8 cellular contexts compared by ENCODE assay signal in the genomic region with DNA sequence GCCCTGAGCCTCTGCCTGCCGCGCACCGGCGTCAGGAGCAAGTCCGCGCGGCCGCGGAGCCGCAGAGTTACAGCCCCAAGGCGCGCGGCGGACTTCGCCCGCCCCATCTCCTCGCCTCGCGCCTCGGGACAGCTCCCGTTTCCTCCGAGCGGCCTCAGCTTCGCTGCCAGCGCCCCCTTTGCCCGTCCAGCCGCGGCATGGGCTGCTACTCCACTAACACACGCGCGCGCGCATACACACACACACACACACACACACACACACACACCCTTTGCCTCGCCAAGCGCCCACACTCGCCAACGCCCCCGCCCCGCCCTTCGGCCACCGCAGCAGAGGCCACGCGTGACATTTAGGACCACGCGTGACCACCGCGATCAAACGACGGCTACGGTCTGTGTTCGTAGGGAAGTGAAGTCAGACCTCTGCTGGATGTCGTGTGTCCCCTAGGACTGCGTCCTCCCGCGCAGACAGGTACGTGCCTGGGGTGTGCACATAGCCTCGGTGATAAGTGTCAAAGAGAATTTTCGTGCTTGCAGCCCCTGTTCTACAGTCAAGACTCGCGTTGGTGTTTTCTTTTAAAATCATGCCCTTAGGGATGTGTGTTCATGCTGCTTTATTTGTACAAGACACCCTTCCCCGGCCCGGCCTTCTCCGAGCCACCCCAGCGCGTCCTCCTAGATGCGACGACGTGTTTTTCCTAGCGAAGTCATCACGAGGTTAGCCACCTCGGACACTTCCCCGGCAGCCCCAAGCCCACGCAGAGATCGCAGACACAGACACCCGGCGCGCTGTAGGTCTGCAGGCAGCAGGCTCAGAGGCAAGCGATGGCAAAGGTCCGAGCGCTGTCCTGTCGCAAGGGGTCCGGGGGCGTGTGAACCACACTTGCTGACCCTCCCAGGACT. TPM values are rescaled to one million over a fixed set of nuclear protein-coding genes. Genes with fewer than 3 reads are reported as not detected.
A peak's percentile ranks its signal among the peaks of the same experiment; 100 is the strongest.
DNase-seq lines count a peak whose midpoint lies in the region; ATAC-seq and TF ChIP-seq lines count a peak whose summit lies in the region.

No MANE protein-coding gene starts in this region.

- H3K9me3 Mint-ChIP-seq in T-cell (no peaks in the 10 kb centered on the region), type B pancreatic cell (no peaks in the 10 kb centered on the region)

- peak in 1 of 4 experiments; percentile 26 for ATAC-seq in T-cell (replicated peaks in 1 of 4)
- no peak for ATAC-seq in GM19397 (IDR thresholded peaks at IDR 0.05; ENCODE audit: unreplicated experiment)
- ATAC-seq in HG02884 (IDR thresholded peaks at IDR 0.05; ENCODE audit: unreplicated experiment), result no peak

- POLR2A ChIA-PET in GM10248 (lab: Yijun Ruan, JAX), result no interaction called here
- POLR2A ChIA-PET in T-cell (lab: Charles Lee), result no interaction called here

- H3K36me3 Mint-ChIP-seq in T-cell (no peaks in the 10 kb centered on the region), type B pancreatic cell (peaks cover 4% of the 10 kb centered on the region)

- no peak overlapping the region for H3K9ac ChIP-seq in duodenal mucosa (ENCODE audit: low read depth in 1 of 2, low read length in 2 of 2)
- peak overlapping the region in 1 of 2 donors; percentile 20 for H3K9ac ChIP-seq in mucosa of rectum (ENCODE audit: low read depth in 1 of 2, low read length in 2 of 2)

- CTCF ChIA-PET in GM10248 (lab: Yijun Ruan, JAX) (no interaction called here), T-cell (lab: Charles Lee) (interaction anchor here (0.6 to 0.7 kb wide), 4 partner anchors 96 to 637 kb away, joined by 3 read pairs; no protein-coding TSS in a partner anchor)

- H3K4me3 Mint-ChIP-seq in T-cell (peak overlapping the region; percentile 75 to 82 (median 82)), type B pancreatic cell (peak overlapping the region; percentile 89)

- H3K4me1 Mint-ChIP-seq in T-cell (peaks cover 34 to 42% (median 36%) of the 10 kb centered on the region in 3 donors), type B pancreatic cell (ENCODE audit: unreplicated experiment) (peaks cover 13% of the 10 kb centered on the region)

- H3K4me3 ChIP-seq in duodenal mucosa (ENCODE audit: low read depth in 1 of 2, low read length in 2 of 2) (peak overlapping the region; percentile 69 to 73), mucosa of rectum (ENCODE audit: low read length in 2 of 2) (peak overlapping the region; percentile 71 to 78)

- TF ChIP-seq CTCF in GM10248 (IDR thresholded peaks at IDR 0.05; ENCODE audit: control extremely low read depth, extremely low read depth, low read depth, missing control alignments) (no peak), type B pancreatic cell (conservative IDR thresholded peaks at IDR 0.05) (no peak)

- no peak overlapping the region for H3K27ac ChIP-seq in duodenal mucosa (ENCODE audit: low read depth, low read length)
- H3K27ac ChIP-seq in mucosa of rectum (ENCODE audit: low read depth in 2 of 2, low read length in 2 of 2), result no peak overlapping the region

- peak; percentile 17 for DNase-seq in GM10248 (ENCODE audit: extremely low spot score)
- peak in 9 of 34 experiments; percentile 2 to 33 (median 15) for DNase-seq in T-cell
- peak; percentile 69 for DNase-seq in type B pancreatic cell (ENCODE audit: extremely low spot score, unreplicated experiment)
- DNase-seq in GM19240 (ENCODE audit: insufficient read length, low spot score), result no peak

- peaks cover 71 to 82% of the 10 kb centered on the region in 2 donors for H3K27me3 ChIP-seq in duodenal mucosa (ENCODE audit: control insufficient read depth in 1 of 2, insufficient read depth in 2 of 2, low read length in 2 of 2)
- peaks cover 39 to 67% of the 10 kb centered on the region in 2 donors for H3K27me3 ChIP-seq in mucosa of rectum (ENCODE audit: control insufficient read depth in 2 of 2, insufficient read depth in 2 of 2, low read length in 2 of 2)

- H3K36me3 ChIP-seq in duodenal mucosa (ENCODE audit: control insufficient read depth in 1 of 2, insufficient read depth in 2 of 2, low read length in 2 of 2) (no peaks in the 10 kb centered on the region), mucosa of rectum (ENCODE audit: control insufficient read depth in 2 of 2, insufficient read depth in 2 of 2, low read length in 2 of 2) (no peaks in the 10 kb centered on the region)

- peaks cover 28 to 36% of the 10 kb centered on the region in 2 donors for H3K4me1 ChIP-seq in duodenal mucosa (ENCODE audit: control insufficient read depth in 1 of 2, insufficient read depth in 2 of 2, low read length in 2 of 2)
- peaks cover 16 to 30% of the 10 kb centered on the region in 2 donors for H3K4me1 ChIP-seq in mucosa of rectum (ENCODE audit: control insufficient read depth in 2 of 2, insufficient read depth in 2 of 2, low read length in 2 of 2)

- H3K27me3 Mint-ChIP-seq in T-cell (peaks cover 49 to 67% of the 10 kb centered on the region in 2 donors), type B pancreatic cell (peaks cover 94% of the 10 kb centered on the region)

- H3K27ac Mint-ChIP-seq in T-cell (peak overlapping the region in 1 of 2 donors; percentile 27), type B pancreatic cell (peak overlapping the region; percentile 79)

- no peaks in the 10 kb centered on the region for H3K9me3 ChIP-seq in duodenal mucosa (ENCODE audit: control insufficient read depth in 1 of 2, low read length in 2 of 2)
- H3K9me3 ChIP-seq in mucosa of rectum (ENCODE audit: control insufficient read depth in 2 of 2, low read length in 2 of 2), result no peaks in the 10 kb centered on the region

RNA-seq across cellular contexts. Expression of a gene that starts 0.9 kb away (rescaled TPM):
- under 1 TPM in 1 of 5 donors, not detected in 4; 0.16 TPM for total RNA-seq in T-cell
- 0.29 and 0.36 TPM in 2 replicates for total RNA-seq in type B pancreatic cell (ENCODE audit: low replicate concordance)
